10 cellular contexts compared by ENCODE assay signal in genomic region chr6:151757506-151757955, GRCh38. TPM values are rescaled to one million over a fixed set of nuclear protein-coding genes. Genes with fewer than 3 reads are reported as not detected.
DNase-seq lines count a peak whose midpoint lies in the region; ATAC-seq, FAIRE-seq and TF ChIP-seq lines count a peak whose summit lies in the region.
"Had no signal": no experiment of that assay in that cellular context is flagged by ENCODE, and none has a peak within 500 bp of the region (broad histone marks: within the 10 kb centered on the region; RNA-seq: fewer than 3 reads in every experiment).

No MANE protein-coding gene starts in this region.

- TF ChIP-seq POLR2A in GM12891 (IDR thresholded peaks at IDR 0.05; ENCODE audit: low read depth, low read length) (no peak), body of pancreas (IDR thresholded peaks at IDR 0.05) (no peak)

- in situ Hi-C loops in ACHN (cut with HindIII; ENCODE audit: low pct_ligation_motif_present, low pct_unique_long_range_greater_than_20kb, low sequenced_read_pairs) = no loop called here

- intact Hi-C loops in body of pancreas (cut with DNase I) = no loop called here
- intact Hi-C loops in left cardiac atrium (cut with DNase I) = no loop called here

- peak overlapping the region in 2 of 4 donors; percentile 8 to 14 for H3K27ac ChIP-seq in body of pancreas

- ATAC-seq in GM19463 (IDR thresholded peaks at IDR 0.05; ENCODE audit: unreplicated experiment) (peak; percentile 95), HG03159 (IDR thresholded peaks at IDR 0.05; ENCODE audit: unreplicated experiment) (peak; percentile 98), body of pancreas (peak; percentile 79), left cardiac atrium (no peak)

- no peaks in the 10 kb centered on the region for H3K9me3 ChIP-seq in body of pancreas
- H3K9me3 ChIP-seq: heart right ventricle had no signal

- H3K36me3 ChIP-seq in body of pancreas (replicated peaks in 1 of 2; ENCODE audit: insufficient read depth in 1 of 2, low read depth in 2 of 2) (no peaks in the 10 kb centered on the region), H7 (replicated peaks; ENCODE audit: control insufficient read depth, insufficient read depth, low read length) (no peaks in the 10 kb centered on the region)
- H3K36me3 ChIP-seq: heart right ventricle had no signal

- H3K4me1 ChIP-seq in body of pancreas = peaks cover 9% of the 10 kb centered on the region

- DNase-seq in GM12891 (ENCODE audit: insufficient read length, low spot score) (peak; percentile 32), body of pancreas (no peak), H7 (no peak), H4 (ENCODE audit: low spot score) (no peak), ACHN (no peak), left cardiac atrium (no peak)
- DNase-seq: heart right ventricle, NCI-H446 treated with DMSO at 0.1 percent for 48 hours had no signal

- WGBS in body of pancreas, 2 donors = 48 to 54% methylated on average over 5 of the region's 5 CpGs

- FAIRE-seq in GM12891 (lab: Jason Lieb, UNC) = peak; percentile 74

- H3K27me3 ChIP-seq in body of pancreas (no peaks in the 10 kb centered on the region), H7 (ENCODE audit: control insufficient read depth, insufficient read depth, low read length) (no peaks in the 10 kb centered on the region)
- H3K27me3 ChIP-seq: heart right ventricle had no signal

- H3K4me3 ChIP-seq in body of pancreas (no peak overlapping the region), H7 (ENCODE audit: insufficient read depth, low read depth, low read length) (no peak overlapping the region)
- H3K4me3 ChIP-seq: heart right ventricle had no signal

- TF ChIP-seq CTCF in body of pancreas (IDR thresholded peaks at IDR 0.05) = no peak

TF ChIP-seq in GM12891, 5 proteins besides CTCF, POLR2A, EP300 and RAD21:
- TF ChIP-seq TAF1 (IDR thresholded peaks at IDR 0.05; ENCODE audit: low read depth, low read length) (no peak), PAX5 (IDR thresholded peaks at IDR 0.05; ENCODE audit: insufficient read depth, low read length, severe bottlenecking) (no peak), POU2F2 (IDR thresholded peaks at IDR 0.05; ENCODE audit: low read depth, low read length) (peak; percentile 34; the same call in 1 of the 2 replicates), POLR2AphosphoS5 (IDR thresholded peaks at IDR 0.05; ENCODE audit: low read depth, low read length) (no peak), SPI1 (IDR thresholded peaks at IDR 0.05; ENCODE audit: low read depth, low read length) (0 out of 2 replicates have a peak, but pooled peaks have one; percentile 4)
TF ChIP-seq in GM12891: peak in this region for 2.

RNA-seq across cellular contexts. Expression of gene ESR1, which starts 50.0 kb away (rescaled TPM):
- polyA plus RNA-seq in GM12891 (2012; ENCODE audit: low read depth, missing spikeins) = 0.01 TPM
- total RNA-seq in body of pancreas (1 to 10 TPM in 1 of 2 donors, under 1 TPM in 1; 0.52 to 4.3 TPM), left cardiac atrium (1 to 10 TPM; 2.4 to 4.9 TPM)
- total RNA-seq in H7 (2014; rRNA removed; shearing (Covaris generic)) = under 0.01 and 0.04 TPM in 2 replicates
- not detected in 2 replicates for total RNA-seq in H4 (2014; rRNA removed; shearing (Covaris generic))

Comparison
In these comparisons a context has a peak if more than half of its experiments do, and no peak if none do; other contexts are left out.
1. ATAC-seq: peak in GM19463 (single experiment), HG03159 (single experiment) and body of pancreas (single experiment); none in left cardiac atrium (0 of 2).